ENCODE assay signal across 12 cellular contexts in genomic region chr2:168738057-168738456, GRCh38.
DNase-seq lines count a peak whose midpoint lies in the region; ATAC-seq and TF ChIP-seq lines count a peak whose summit lies in the region.
"Had no signal": no experiment of that assay in that cellular context is flagged by ENCODE, and none has a peak within 500 bp of the region (broad histone marks: within the 10 kb centered on the region; RNA-seq: fewer than 3 reads in every experiment).

No MANE protein-coding gene starts in this region.

- no peaks in the 10 kb centered on the region for H3K79me2 ChIP-seq in PC-3 (ENCODE audit: low read length)

- POLR2A ChIA-PET in PC-3 (lab: Charles Lee; ENCODE audit: unreplicated experiment): no interaction called here

- no peaks in the 10 kb centered on the region for H3K4me1 ChIP-seq in PC-3 (ENCODE audit: insufficient read depth, low read length)
- H3K4me1 ChIP-seq: tibial nerve had no signal

- H3K27me3 Mint-ChIP-seq in natural killer cell (ENCODE audit: low read depth in 2 of 2): no peaks in the 10 kb centered on the region
- H3K27me3 Mint-ChIP-seq: activated B cell treated with CpG ODN at 0.5 μM for 24 hours had no signal

- no peak overlapping the region for H3K9ac ChIP-seq in PC-3 (ENCODE audit: low read length)

- no peaks in the 10 kb centered on the region for H3K9me3 ChIP-seq in PC-3 (ENCODE audit: low read length)
- H3K9me3 ChIP-seq: heart left ventricle, tibial nerve had no signal

- no peaks in the 10 kb centered on the region for H3K9me3 Mint-ChIP-seq in natural killer cell
- H3K9me3 Mint-ChIP-seq: activated B cell treated with CpG ODN at 0.5 μM for 24 hours; activated naive CD4-positive, alpha-beta T cell treated with anti-CD3 and anti-CD28 coated beads for 36 hours had no signal

- DNase-seq in HPDE6-E6E7 (ENCODE audit: extremely low spot score) (peak; percentile 28), PC-3 (no peak), dermis microvascular lymphatic vessel endothelial cell (ENCODE audit: low read depth in 2 of 2) (peak; percentile 65 to 74), natural killer cell (no peak), NCI-H345 (lab: John Stamatoyannopoulos, UW) (no peak), head of caudate nucleus (no peak)
- DNase-seq: activated B cell treated with CpG ODN at 0.5 μM for 24 hours; activated naive CD4-positive, alpha-beta T cell treated with anti-CD3 and anti-CD28 coated beads for 36 hours; retina had no signal

- no peaks in the 10 kb centered on the region for H3K9me2 ChIP-seq in PC-3 (replicated peaks; ENCODE audit: low read length)

- no peaks in the 10 kb centered on the region for H4K20me1 ChIP-seq in PC-3 (ENCODE audit: low read length)

- no peaks in the 10 kb centered on the region for H3K36me3 Mint-ChIP-seq in natural killer cell

- no TSS peak for BruUV-seq in PC-3 (replicated peaks; lab: Mats Ljungman, UMichigan)

- ATAC-seq in PC-3 (peak; percentile 37; the same call in 1 of the 2 replicates), natural killer cell (peak; percentile 93 to 98 (median 98)), HG02678 (IDR thresholded peaks at IDR 0.05; ENCODE audit: unreplicated experiment) (no peak)

- H2AFZ ChIP-seq in PC-3 (ENCODE audit: low read length): no peak overlapping the region

- peak overlapping the region; percentile 64 to 88 for H3K27ac Mint-ChIP-seq in natural killer cell
- H3K27ac Mint-ChIP-seq: activated B cell treated with CpG ODN at 0.5 μM for 24 hours; activated naive CD4-positive, alpha-beta T cell treated with anti-CD3 and anti-CD28 coated beads for 36 hours had no signal

- H3K27me3 ChIP-seq in PC-3 (ENCODE audit: low read length): no peaks in the 10 kb centered on the region
- H3K27me3 ChIP-seq: heart left ventricle, tibial nerve had no signal

- intact Hi-C loops in PC-3 (cut with micrococcal nuclease) (no loop called here), natural killer cell (cut with micrococcal nuclease) (no loop called here), head of caudate nucleus (cut with DNase I) (no loop called here)

- no peaks in the 10 kb centered on the region for H3F3A ChIP-seq in PC-3 (ENCODE audit: low read length, unreplicated experiment)

- peaks cover 42 to 46% of the 10 kb centered on the region in 2 donors for H3K4me1 Mint-ChIP-seq in natural killer cell
- H3K4me1 Mint-ChIP-seq: activated B cell treated with CpG ODN at 0.5 μM for 24 hours had no signal

- TF ChIP-seq CTCF in PC-3 (conservative IDR thresholded peaks at IDR 0.05; ENCODE audit: low read depth, low read length): no peak
- TF ChIP-seq CTCF in natural killer cell (IDR thresholded peaks at IDR 0.05): no peak

- no peak overlapping the region for H3K27ac ChIP-seq in PC-3 (ENCODE audit: low read length)
- H3K27ac ChIP-seq: heart left ventricle, tibial nerve had no signal

- H3K4me2 ChIP-seq in PC-3 (ENCODE audit: low read length): no peak overlapping the region

- H3K36me3 ChIP-seq in PC-3 (ENCODE audit: low read depth, low read length): no peaks in the 10 kb centered on the region
- H3K36me3 ChIP-seq: heart left ventricle, tibial nerve had no signal

- no peak overlapping the region for H3K4me3 ChIP-seq in PC-3 (ENCODE audit: low read length)
- H3K4me3 ChIP-seq: heart left ventricle, tibial nerve had no signal

- CTCF ChIA-PET in PC-3 (lab: Charles Lee): no interaction called here

- peak overlapping the region; percentile 51 for H3K4me3 Mint-ChIP-seq in natural killer cell
- H3K4me3 Mint-ChIP-seq: activated B cell treated with CpG ODN at 0.5 μM for 24 hours; activated naive CD4-positive, alpha-beta T cell treated with anti-CD3 and anti-CD28 coated beads for 36 hours had no signal

Comparison
In these comparisons a context has a peak if more than half of its experiments do, and no peak if none do; other contexts are left out.
1. DNase-seq: peak in HPDE6-E6E7 (single experiment) and dermis microvascular lymphatic vessel endothelial cell (2 of 2); none in PC-3 (single experiment), natural killer cell (single experiment), NCI-H345 (single experiment) and head of caudate nucleus (0 of 42).